Comparison of ENCODE assay signal across 21 cellular contexts in genomic region chr2:26070684-26071189, GRCh38. TPM values are rescaled to one million over a fixed set of nuclear protein-coding genes. Genes with fewer than 3 reads are reported as not detected.
DNase-seq lines count a peak whose midpoint lies in the region; ATAC-seq, FAIRE-seq and TF ChIP-seq lines count a peak whose summit lies in the region.
"Had no signal": no experiment of that assay in that cellular context is flagged by ENCODE, and none has a peak within 500 bp of the region (broad histone marks: within the 10 kb centered on the region; RNA-seq: fewer than 3 reads in every experiment).

No MANE protein-coding gene starts in this region.

- H3K79me2 ChIP-seq in GM23338 (replicated peaks; ENCODE audit: insufficient read depth) (peaks cover 100% of the 10 kb centered on the region), GM12878 (ENCODE audit: control insufficient read depth, insufficient read depth, low read length) (peaks cover 74% of the 10 kb centered on the region), trophoblast cell (ENCODE audit: control insufficient read depth, insufficient read depth, low read length, poor library complexity) (peaks cover 4% of the 10 kb centered on the region)

- H3K9me3 ChIP-seq in GM12878 (replicated peaks; ENCODE audit: control insufficient read depth, insufficient read depth, low read length) = no peaks in the 10 kb centered on the region; the same call in 2 of the 3 replicates
- H3K9me3 ChIP-seq in trophoblast cell (ENCODE audit: insufficient read depth, low read depth, low read length) = no peaks in the 10 kb centered on the region
- H3K9me3 ChIP-seq: SK-N-SH had no signal

- peak overlapping the region; percentile 79 for H3K4ac ChIP-seq in trophoblast cell (ENCODE audit: low read depth, low read length)

- CTCF ChIA-PET in GM12878 (lab: Yijun Ruan, JAX) = interaction anchor here (0.8 to 1.9 kb wide), 3 partner anchors 9 to 37 kb away, joined by 5 to 7 read pairs (median 5); partner anchors contain the start of gene RAB10

- intact Hi-C loops in GM12878 (cut with micrococcal nuclease; ENCODE audit: unreplicated experiment) = no loop called here
- intact Hi-C loops in sciatic nerve (cut with DNase I) = no loop called here

- no peaks in the 10 kb centered on the region for H3K27me3 Mint-ChIP-seq in T-helper 1 cell treated with Interleukin-12 subunit alpha and Interleukin-12 subunit beta and Interleukin-4 antibody, amounts not matched to agents 30 μg/mL and 1 μg/mL, for 36 hours (ENCODE audit: low read depth)
- peaks cover 3% of the 10 kb centered on the region for H3K27me3 Mint-ChIP-seq in GM23338 (ENCODE audit: insufficient read depth, low read depth, poor library complexity)

- no peak overlapping the region for H4K91ac ChIP-seq in trophoblast cell (ENCODE audit: low read depth, low read length)

- H3K36me3 Mint-ChIP-seq in T-helper 1 cell treated with Interleukin-12 subunit alpha and Interleukin-12 subunit beta and Interleukin-4 antibody, amounts not matched to agents 30 μg/mL and 1 μg/mL, for 36 hours (ENCODE audit: low read depth) = peaks cover 19% of the 10 kb centered on the region
- H3K36me3 Mint-ChIP-seq in GM23338 (ENCODE audit: low read depth) = peaks cover 11% of the 10 kb centered on the region

- no peak overlapping the region for H2AK5ac ChIP-seq in trophoblast cell (ENCODE audit: low read length)

- POLR2A ChIA-PET in GM12878 (lab: Charles Lee) = interaction anchor here (1.0 to 1.6 kb wide), 2 partner anchors 36 to 53 kb away, joined by 3 to 5 read pairs; no protein-coding TSS in a partner anchor

- H3K27ac ChIP-seq in GM23338 (ENCODE audit: low read depth) = 0 out of 2 replicates have a peak overlapping the region, but pooled peaks have one; percentile 70
- no peak overlapping the region; the same call in 1 of the 2 replicates for H3K27ac ChIP-seq in GM12878 (ENCODE audit: control insufficient read depth, insufficient read depth)
- H3K27ac ChIP-seq in trophoblast cell (ENCODE audit: low read depth, low read length) = no peak overlapping the region
- H3K27ac ChIP-seq: 22Rv1, RWPE1 had no signal

- H4K20me1 ChIP-seq in GM23338 (replicated peaks; ENCODE audit: insufficient read depth) (peaks cover 8% of the 10 kb centered on the region), GM12878 (ENCODE audit: control insufficient read depth, insufficient read depth) (no peaks in the 10 kb centered on the region)

- no peak overlapping the region for H2BK120ac ChIP-seq in trophoblast cell (ENCODE audit: insufficient read depth, low read length, poor library complexity)

- TF ChIP-seq CTCF in GM23338 (conservative IDR thresholded peaks at IDR 0.05; ENCODE audit: low read depth in 2 of 2) (no peak), GM12878 (IDR thresholded peaks at IDR 0.05 in 2 of 3, conservative IDR thresholded peaks at IDR 0.05 in 1 of 3; ENCODE audit: control insufficient read depth in 2 of 3, extremely low read depth in 1 of 3, insufficient read depth in 1 of 3, low read depth in 3 of 3, low read length in 3 of 3) (no peak)

- SMC1A ChIA-PET in GM12878 (lab: Charles Lee; ENCODE audit: uncharacterized antibody, unreplicated experiment) = interaction anchor here (0.7 to 2.3 kb wide), 6 partner anchors 14 to 36 kb away, joined by 3 to 9 read pairs (median 4); no protein-coding TSS in a partner anchor

- H3K4me3 ChIP-seq in GM23338 = no peak overlapping the region
- no peak overlapping the region for H3K4me3 ChIP-seq in GM12878
- no peak overlapping the region for H3K4me3 ChIP-seq in trophoblast cell (ENCODE audit: low read depth, low read length)
- H3K4me3 ChIP-seq: BLaER1 treated with 17β-estradiol and CSF1 and Interleukin-3, amounts not matched to agents 10 nM and 100 nM had no signal

- no peak for TF ChIP-seq EP300 in GM12878 (IDR thresholded peaks at IDR 0.05; ENCODE audit: borderline replicate concordance in 1 of 2, control insufficient read depth in 1 of 2, low read depth in 2 of 2, low read length in 2 of 2)

- no peaks in the 10 kb centered on the region for H3K9me3 Mint-ChIP-seq in T-helper 1 cell treated with Interleukin-12 subunit alpha and Interleukin-12 subunit beta and Interleukin-4 antibody, amounts not matched to agents 30 μg/mL and 1 μg/mL, for 36 hours
- H3K9me3 Mint-ChIP-seq in GM23338 = no peaks in the 10 kb centered on the region
- H3K9me3 Mint-ChIP-seq: CD8-positive, alpha-beta T cell had no signal

- RAD21 ChIA-PET in GM12878 (lab: Charles Lee; ENCODE audit: unreplicated experiment) = interaction anchor here (0.6 kb wide), 1 partner anchor 771 kb away, joined by 3 read pairs; no protein-coding TSS in a partner anchor

- H3K79me1 ChIP-seq in trophoblast cell (ENCODE audit: low read length) = peaks cover 2% of the 10 kb centered on the region

- no peak overlapping the region for H3K23ac ChIP-seq in trophoblast cell (ENCODE audit: low read length)

- H2AFZ ChIP-seq in GM23338 (no peak overlapping the region), GM12878 (ENCODE audit: control insufficient read depth, low read depth, low read length) (no peak overlapping the region), trophoblast cell (ENCODE audit: insufficient read depth, low read length, poor library complexity) (no peak overlapping the region)

- no peak overlapping the region for H4K8ac ChIP-seq in trophoblast cell (ENCODE audit: low read depth, low read length)

- H3K4me2 ChIP-seq in GM23338 = no peak overlapping the region
- no peak overlapping the region for H3K4me2 ChIP-seq in GM12878 (ENCODE audit: control insufficient read depth, insufficient read depth)
- no peak overlapping the region for H3K4me2 ChIP-seq in trophoblast cell (ENCODE audit: low read length)
- H3K4me2 ChIP-seq: SK-N-SH had no signal

- FAIRE-seq in GM12878 (lab: Jason Lieb, UNC) = no peak

- no peak overlapping the region for H3K14ac ChIP-seq in trophoblast cell (ENCODE audit: low read length)

- H3K27me3 ChIP-seq in GM23338 (ENCODE audit: insufficient read depth) (no peaks in the 10 kb centered on the region), GM12878 (replicated peaks in 1 of 2; ENCODE audit: control insufficient read depth in 2 of 2, insufficient read depth in 2 of 2, low read length in 1 of 2) (no peaks in the 10 kb centered on the region), trophoblast cell (ENCODE audit: insufficient read depth, low read length) (no peaks in the 10 kb centered on the region)
- H3K27me3 ChIP-seq: BLaER1 treated with 17β-estradiol and CSF1 and Interleukin-3, amounts not matched to agents 10 nM and 100 nM had no signal

- 0 out of 2 replicates have a peak, but pooled peaks cover 5% of the 10 kb centered on the region for H3F3A ChIP-seq in GM23338 (replicated peaks; ENCODE audit: low read depth)

- ATAC-seq in GM23338 (no peak), GM12878 (no peak; the same call in none of the 3 replicates), sciatic nerve (no peak)
- ATAC-seq: CD8-positive, alpha-beta T cell had no signal

- no peak overlapping the region for H2BK12ac ChIP-seq in trophoblast cell (ENCODE audit: low read length)

- BruUV-seq in GM12878 (replicated peaks; lab: Mats Ljungman, UMichigan) = no TSS peak

- peaks cover 48% of the 10 kb centered on the region for H3K4me1 Mint-ChIP-seq in T-helper 1 cell treated with Interleukin-12 subunit alpha and Interleukin-12 subunit beta and Interleukin-4 antibody, amounts not matched to agents 30 μg/mL and 1 μg/mL, for 36 hours (ENCODE audit: low read depth)
- peaks cover 58% of the 10 kb centered on the region for H3K4me1 Mint-ChIP-seq in GM23338

- H3K27ac Mint-ChIP-seq in T-helper 1 cell treated with Interleukin-12 subunit alpha and Interleukin-12 subunit beta and Interleukin-4 antibody, amounts not matched to agents 30 μg/mL and 1 μg/mL, for 36 hours = peak overlapping the region; percentile 89
- H3K27ac Mint-ChIP-seq in GM23338 = no peak overlapping the region

- in situ Hi-C loops in GM12878 (cut with MboI) = no loop called here

- no peak for TF ChIP-seq RAD21 in GM12878 (IDR thresholded peaks at IDR 0.05; ENCODE audit: insufficient read depth, low read depth, low read length)

- no peaks in the 10 kb centered on the region for H3K9me2 ChIP-seq in GM23338 (ENCODE audit: insufficient read depth)
- H3K9me2 ChIP-seq: SK-N-SH had no signal

- H3K4me1 ChIP-seq in GM23338 (ENCODE audit: insufficient read depth) (peaks cover 37% of the 10 kb centered on the region), GM12878 (ENCODE audit: control insufficient read depth, insufficient read depth, low read length) (peaks cover 28% of the 10 kb centered on the region), trophoblast cell (ENCODE audit: control insufficient read depth in 1 of 2, insufficient read depth in 2 of 2, low read length in 2 of 2) (peaks cover 0 to 2% of the 10 kb centered on the region in 2 experiments)

- DNase-seq in T-helper 1 cell (no peak), GM23338 (ENCODE audit: low spot score) (no peak), GM12878 (ENCODE audit: low read depth, low spot score) (no peak), trophoblast cell (no peak), globus pallidus (ENCODE audit: low spot score) (no peak), sciatic nerve (ENCODE audit: low spot score) (no peak)
- no peak for DNase-seq in NK-92 treated with Interleukin-12 subunit alpha and Interleukin-12 subunit beta, amount 100 ng/mL, for 24 hours (lab: John Stamatoyannopoulos, UW)
- DNase-seq: CD8-positive, alpha-beta T cell; MM.1S; NCI-H1048; NCI-H1417 treated with DMSO at 0.1 percent for 48 hours; NCI-H187; NCI-H2107; NCI-H446 treated with DMSO at 0.1 percent for 48 hours; NCI-H526 treated with DMSO at 0.1 percent for 48 hours; SHP77 treated with DMSO at 0.1 percent for 48 hours; SK-N-SH had no signal

- no peak overlapping the region for H3K4me3 Mint-ChIP-seq in T-helper 1 cell treated with Interleukin-12 subunit alpha and Interleukin-12 subunit beta and Interleukin-4 antibody, amounts not matched to agents 30 μg/mL and 1 μg/mL, for 36 hours
- H3K4me3 Mint-ChIP-seq in GM23338 = no peak overlapping the region
- H3K4me3 Mint-ChIP-seq: CD8-positive, alpha-beta T cell had no signal

- H3K36me3 ChIP-seq in GM23338 (ENCODE audit: insufficient read depth) (no peaks in the 10 kb centered on the region), GM12878 (ENCODE audit: control insufficient read depth in 2 of 2, insufficient read depth in 2 of 2, low read length in 1 of 2) (no peaks in the 10 kb centered on the region), trophoblast cell (ENCODE audit: control insufficient read depth in 1 of 2, insufficient read depth in 2 of 2, low read length in 2 of 2) (peaks cover 0 to 2% of the 10 kb centered on the region in 2 experiments)

- H2BK5ac ChIP-seq in trophoblast cell (ENCODE audit: low read depth, low read length, poor library complexity) = no peak overlapping the region

- no peak for TF ChIP-seq POLR2A in GM12878 (IDR thresholded peaks at IDR 0.05; ENCODE audit: low read depth, low read length)

- H4K12ac ChIP-seq in trophoblast cell (ENCODE audit: low read depth, low read length) = no peak overlapping the region

- H3K18ac ChIP-seq in trophoblast cell (ENCODE audit: low read length) = no peak overlapping the region

- H3K9ac ChIP-seq in GM12878 (ENCODE audit: control insufficient read depth, insufficient read depth, low read length) (no peak overlapping the region), trophoblast cell (ENCODE audit: low read length) (no peak overlapping the region)
- H3K9ac ChIP-seq: SK-N-SH had no signal

RNA-seq across cellular contexts. Expression of gene RAB10, which starts 36.9 kb away (rescaled TPM):
- total RNA-seq in GM23338 (2014; rRNA removed; shearing (Covaris generic)) = 102 and 116 TPM in 2 replicates
- polyA plus RNA-seq in GM23338 (2016; fragmentation: Nextera tagmentation; extraction: Ambion mirVana) (119 and 143 TPM in 2 replicates), GM12878 (2011; rRNA removed) (108 and 190 TPM in 2 replicates), GM12878 (2014; fragmentation: Illumina TruSeq; extraction: Trizol) (84.0 and 138 TPM in 2 replicates), GM12878 (2014; fragmentation: Nextera tagmentation; extraction: Ambion mirVana) (10 to 100 TPM; 13.3 to 24.8 TPM), GM12878 (2014; rRNA removed) (44.2 and 79.9 TPM in 2 replicates), GM12878 (2016; fragmentation: Nextera tagmentation; extraction: Ambion mirVana) (100 to 1,000 TPM; 108 to 109 TPM)
- total RNA-seq in GM12878 (2013; cell fraction: nucleolus; rRNA removed) = 96.9 and 119 TPM in 2 replicates
- total RNA-seq in GM12878 (2014; rRNA removed) (42.5 and 45.1 TPM in 2 replicates), GM12878 (2014; rRNA removed; fragmentation: Illumina TruSeq; extraction: Trizol) (70.1 and 71.1 TPM in 2 replicates), GM12878 (2021) (87.5 and 88.9 TPM in 2 replicates), sciatic nerve (104 TPM)
- polyA plus RNA-seq in GM12878 (2011; ENCODE audit: low read depth) = 17.1 TPM
- 42.2 and 49.8 TPM in 2 replicates for polyA plus RNA-seq in GM12878 (2011; cell fraction: cytosol; rRNA removed)
- 28.6 and 41.9 TPM in 2 replicates for polyA plus RNA-seq in GM12878 (2011; cell fraction: nucleus; rRNA removed)
- polyA plus RNA-seq in GM12878 (2012) = 31.0 and 49.6 TPM in 2 replicates
- polyA minus RNA-seq in GM12878 (2011; rRNA and poly(A)+ RNA removed) = 43.9 and 62.6 TPM in 2 replicates
- 34.2 and 46.3 TPM in 2 replicates for polyA minus RNA-seq in GM12878 (2011; cell fraction: cytosol; rRNA and poly(A)+ RNA removed)
- 22.2 and 40.9 TPM in 2 replicates for polyA minus RNA-seq in GM12878 (2011; cell fraction: nucleus; rRNA and poly(A)+ RNA removed)
- 138 and 141 TPM in 2 replicates for polyA plus RNA-seq in trophoblast cell (2013)
